In genomic region chr1:211415700-211416099, GRCh38 we compare ENCODE assay signal across 1 cellular context.
TF ChIP-seq lines count a peak whose summit lies in the region.

No MANE protein-coding gene starts in this region.

TF ChIP-seq in SK-N-SH treated with all-trans-retinoic acid at 6 μM for 48 hours, 23 proteins besides CTCF, POLR2A, EP300 and RAD21 (continued from another document):
- TF ChIP-seq, protein P1, sequence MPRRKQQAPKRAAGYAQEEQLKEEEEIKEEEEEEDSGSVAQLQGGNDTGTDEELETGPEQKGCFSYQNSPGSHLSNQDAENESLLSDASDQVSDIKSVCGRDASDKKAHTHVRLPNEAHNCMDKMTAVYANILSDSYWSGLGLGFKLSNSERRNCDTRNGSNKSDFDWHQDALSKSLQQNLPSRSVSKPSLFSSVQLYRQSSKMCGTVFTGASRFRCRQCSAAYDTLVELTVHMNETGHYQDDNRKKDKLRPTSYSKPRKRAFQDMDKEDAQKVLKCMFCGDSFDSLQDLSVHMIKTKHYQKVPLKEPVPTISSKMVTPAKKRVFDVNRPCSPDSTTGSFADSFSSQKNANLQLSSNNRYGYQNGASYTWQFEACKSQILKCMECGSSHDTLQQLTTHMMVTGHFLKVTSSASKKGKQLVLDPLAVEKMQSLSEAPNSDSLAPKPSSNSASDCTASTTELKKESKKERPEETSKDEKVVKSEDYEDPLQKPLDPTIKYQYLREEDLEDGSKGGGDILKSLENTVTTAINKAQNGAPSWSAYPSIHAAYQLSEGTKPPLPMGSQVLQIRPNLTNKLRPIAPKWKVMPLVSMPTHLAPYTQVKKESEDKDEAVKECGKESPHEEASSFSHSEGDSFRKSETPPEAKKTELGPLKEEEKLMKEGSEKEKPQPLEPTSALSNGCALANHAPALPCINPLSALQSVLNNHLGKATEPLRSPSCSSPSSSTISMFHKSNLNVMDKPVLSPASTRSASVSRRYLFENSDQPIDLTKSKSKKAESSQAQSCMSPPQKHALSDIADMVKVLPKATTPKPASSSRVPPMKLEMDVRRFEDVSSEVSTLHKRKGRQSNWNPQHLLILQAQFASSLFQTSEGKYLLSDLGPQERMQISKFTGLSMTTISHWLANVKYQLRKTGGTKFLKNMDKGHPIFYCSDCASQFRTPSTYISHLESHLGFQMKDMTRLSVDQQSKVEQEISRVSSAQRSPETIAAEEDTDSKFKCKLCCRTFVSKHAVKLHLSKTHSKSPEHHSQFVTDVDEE (CRISPR knock-in tag; IDR thresholded peaks at IDR 0.05): no peak
- TF ChIP-seq OSR1 (CRISPR knock-in tag; IDR thresholded peaks at IDR 0.05) (no peak), BACH2 (CRISPR knock-in tag; IDR thresholded peaks at IDR 0.05; ENCODE audit: borderline replicate concordance) (no peak)
